22 cellular contexts compared by ENCODE assay signal in genomic region chr10:74973993-74974392, GRCh38.
"Had no signal": no experiment of that assay in that cellular context is flagged by ENCODE, and none has a peak within 500 bp of the region (broad histone marks: within the 10 kb centered on the region; RNA-seq: fewer than 3 reads in every experiment).

No MANE protein-coding gene starts in this region.

- H3K27me3 ChIP-seq: MG63 had no signal

- H3K4me3 ChIP-seq: MG63 had no signal

- H3K4me2 ChIP-seq: SK-N-SH had no signal

- H3K27ac ChIP-seq: RWPE1 had no signal

- H3K9ac ChIP-seq: SK-N-SH had no signal

- ATAC-seq: Panc1 had no signal

- H3K9me3 ChIP-seq: MG63, SK-N-SH had no signal

- DNase-seq: IMR-90, Karpas-422, KG1, MG63, NCI-H1092, NCI-H1105 treated with DMSO at 0.1 percent for 48 hours, NCI-H1417 treated with DMSO at 0.1 percent for 48 hours, NCI-H146, NCI-H1694 treated with DMSO at 0.1 percent for 48 hours, NCI-H1930, NCI-H2081, NCI-H2107, NCI-H226, NCI-H446, NCI-H510A, NCI-H524 treated with DMSO at 0.1 percent for 48 hours, NCI-H774, SHP77, SK-N-SH, SW 1271 had no signal
